Comparison of ENCODE assay signal across 18 cellular contexts in genomic region chr15:88388702-88389101, GRCh38.
DNase-seq lines count a peak whose midpoint lies in the region; ATAC-seq, FAIRE-seq and TF ChIP-seq lines count a peak whose summit lies in the region.
"Had no signal": no experiment of that assay in that cellular context is flagged by ENCODE, and none has a peak within 500 bp of the region (broad histone marks: within the 10 kb centered on the region; RNA-seq: fewer than 3 reads in every experiment).

No MANE protein-coding gene starts in this region.

- no peaks in the 10 kb centered on the region for H3K79me2 ChIP-seq in neural progenitor cell (ENCODE audit: low read depth)

- no peak for TF ChIP-seq CTCF in neural progenitor cell (IDR thresholded peaks at IDR 0.05)

- H3K36me3 ChIP-seq in neural progenitor cell = no peaks in the 10 kb centered on the region

- no peak for TF ChIP-seq POLR2A in erythroblast (IDR thresholded peaks at IDR 0.05; ENCODE audit: low read length)

- H3K4me2 ChIP-seq in neural progenitor cell = no peak overlapping the region
- H3K4me2 ChIP-seq: PC-9 had no signal

- peaks cover 21% of the 10 kb centered on the region for H3F3A ChIP-seq in neural progenitor cell (ENCODE audit: low read depth)

- H3K27ac Mint-ChIP-seq in neural progenitor cell = no peak overlapping the region
- H3K27ac Mint-ChIP-seq: HFFc6 had no signal

- peaks cover 7% of the 10 kb centered on the region for H3K4me1 Mint-ChIP-seq in neural progenitor cell

- H3K9me3 ChIP-seq in neural progenitor cell (ENCODE audit: low read depth) = no peaks in the 10 kb centered on the region

- no peak overlapping the region for H2AFZ ChIP-seq in neural progenitor cell (replicated peaks)
- H2AFZ ChIP-seq: GM23248, PC-9 had no signal

- peaks cover 5% of the 10 kb centered on the region for H3K27me3 ChIP-seq in neural progenitor cell

- no peaks in the 10 kb centered on the region for H4K20me1 ChIP-seq in neural progenitor cell (ENCODE audit: low read depth)

- peaks cover 47% of the 10 kb centered on the region for H3K27me3 Mint-ChIP-seq in neural progenitor cell (ENCODE audit: insufficient read depth, low read depth)

- ATAC-seq in HG03108 (IDR thresholded peaks at IDR 0.05; ENCODE audit: unreplicated experiment) = no peak
- ATAC-seq: GM12878 had no signal

- H3K4me3 ChIP-seq in neural progenitor cell = no peak overlapping the region
- H3K4me3 ChIP-seq: GM12878, GM23248, PC-9, SK-N-MC had no signal

- peaks cover 6% of the 10 kb centered on the region for H3K9me3 Mint-ChIP-seq in neural progenitor cell
- H3K9me3 Mint-ChIP-seq: HFFc6 had no signal

- H3K27ac ChIP-seq in neural progenitor cell = no peak overlapping the region
- H3K27ac ChIP-seq: GM23248, PC-9, SK-N-MC had no signal

- no peaks in the 10 kb centered on the region for H3K36me3 Mint-ChIP-seq in neural progenitor cell

- no peak overlapping the region for H3K9ac ChIP-seq in neural progenitor cell
- H3K9ac ChIP-seq: GM23248 had no signal

- H3K4me3 Mint-ChIP-seq in neural progenitor cell = no peak overlapping the region
- H3K4me3 Mint-ChIP-seq: HFFc6 had no signal

- DNase-seq in ELF-1 (ENCODE audit: low read depth, low spot score) (peak; percentile 8), RCC 7860 (ENCODE audit: low spot score) (peak; percentile 92), iPS-NIHi11 (ENCODE audit: low spot score) (peak; percentile 22), neural progenitor cell (ENCODE audit: low spot score) (peak; percentile 58), HUDEP-2 (lab: John Stamatoyannopoulos, UW; ENCODE audit: unreplicated experiment in 76 of 76) (no peak), erythroblast (lab: John Stamatoyannopoulos, UW) (no peak), AML-193 (lab: John Stamatoyannopoulos, UW) (no peak)
- DNase-seq: GM23248, HFFc6, KG1, NCI-H1105 treated with DMSO at 0.1 percent for 48 hours, NCI-H187 treated with DMSO at 0.1 percent for 48 hours, NCI-H446, PC-9 had no signal

- H3K4me1 ChIP-seq in neural progenitor cell = peaks cover 8% of the 10 kb centered on the region

- FAIRE-seq in RCC 7860 (lab: Jason Lieb, UNC) = peak; percentile 92
- FAIRE-seq: A204.1, GM12878 had no signal

Comparison
In these comparisons a context has a peak if more than half of its experiments do, and no peak if none do; other contexts are left out.
1. DNase-seq: peak in ELF-1 (single experiment), RCC 7860 (single experiment), iPS-NIHi11 (single experiment) and neural progenitor cell (single experiment); none in HUDEP-2 (0 of 76), erythroblast (0 of 2) and AML-193 (0 of 2).